ENCODE assay signal across 14 cellular contexts in the genomic region with DNA sequence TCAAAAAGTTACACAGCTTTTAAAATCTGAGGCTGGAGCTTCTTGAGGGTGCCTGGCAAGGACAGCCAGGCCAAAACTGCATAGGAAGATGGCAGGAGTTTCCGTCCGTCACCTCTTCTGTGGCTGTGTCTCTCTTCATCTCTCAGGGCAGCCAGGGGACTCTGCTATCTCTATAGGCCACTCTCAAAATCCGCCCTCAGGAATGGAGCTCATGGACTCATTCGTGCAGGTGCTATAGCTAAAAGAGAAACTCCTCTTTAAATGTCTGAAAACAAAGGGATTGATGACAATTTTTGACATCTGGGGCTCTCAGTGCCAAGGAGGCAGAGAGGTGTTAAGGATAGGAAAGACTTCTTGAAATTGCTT. TPM values are rescaled to one million over a fixed set of nuclear protein-coding genes. Genes with fewer than 3 reads are reported as not detected.
A peak's percentile ranks its signal among the peaks of the same experiment; 100 is the strongest.
DNase-seq lines count a peak whose midpoint lies in the region; ATAC-seq and TF ChIP-seq lines count a peak whose summit lies in the region.
"Had no signal": no experiment of that assay in that cellular context is flagged by ENCODE, and none has a peak within 500 bp of the region (broad histone marks: within the 10 kb centered on the region; RNA-seq: fewer than 3 reads in every experiment).

No MANE protein-coding gene starts in this region.

- peaks cover 3 to 6% of the 10 kb centered on the region in 2 donors for H3K9me3 Mint-ChIP-seq in activated T-cell treated with anti-CD3 and anti-CD28 coated beads, Interleukin-2, amount 50 U/mL, for 72 hours
- H3K9me3 Mint-ChIP-seq in stimulated activated naive CD8-positive, alpha-beta T cell treated with anti-CD3 and anti-CD28 coated beads, Interleukin-15, amount 100 ng/mL, for 72 hours: peaks cover 4 to 9% of the 10 kb centered on the region in 2 donors

- peaks cover 9 to 17% of the 10 kb centered on the region in 2 donors for H3K36me3 Mint-ChIP-seq in activated T-cell treated with anti-CD3 and anti-CD28 coated beads, Interleukin-2, amount 50 U/mL, for 72 hours (ENCODE audit: insufficient read depth in 2 of 2)

- peak overlapping the region; percentile 60 to 86 for H3K4me3 Mint-ChIP-seq in activated T-cell treated with anti-CD3 and anti-CD28 coated beads, Interleukin-2, amount 50 U/mL, for 72 hours
- peak overlapping the region; percentile 1 to 50 for H3K4me3 Mint-ChIP-seq in stimulated activated naive CD8-positive, alpha-beta T cell treated with anti-CD3 and anti-CD28 coated beads, Interleukin-15, amount 100 ng/mL, for 72 hours
- H3K4me3 Mint-ChIP-seq: WTC11 had no signal

- peaks cover 29% of the 10 kb centered on the region for H3K4me1 Mint-ChIP-seq in activated T-cell treated with anti-CD3 and anti-CD28 coated beads, Interleukin-2, amount 50 U/mL, for 72 hours (ENCODE audit: low read depth)
- H3K4me1 Mint-ChIP-seq in stimulated activated naive CD8-positive, alpha-beta T cell treated with anti-CD3 and anti-CD28 coated beads, Interleukin-15, amount 100 ng/mL, for 72 hours: peaks cover 26% of the 10 kb centered on the region

- H3K27me3 Mint-ChIP-seq in activated T-cell treated with anti-CD3 and anti-CD28 coated beads, Interleukin-2, amount 50 U/mL, for 72 hours (ENCODE audit: low read depth): no peaks in the 10 kb centered on the region
- H3K27me3 Mint-ChIP-seq in stimulated activated naive CD8-positive, alpha-beta T cell treated with anti-CD3 and anti-CD28 coated beads, Interleukin-15, amount 100 ng/mL, for 72 hours: peaks cover 8% of the 10 kb centered on the region

- DNase-seq in activated T-cell treated with anti-CD3 and anti-CD28 coated beads, Interleukin-2, amount 50 U/mL, for 72 hours: no peak
- no peak for DNase-seq in activated T-cell treated with anti-CD3 and anti-CD28 coated beads, Interleukin-2, amount 50 U/mL, for 1 hour
- DNase-seq in epithelial cell of prostate (ENCODE audit: low read depth, low spot score) (no peak), NCI-H774 (lab: John Stamatoyannopoulos, UW) (no peak)
- DNase-seq in stimulated activated naive CD8-positive, alpha-beta T cell treated with anti-CD3 and anti-CD28 coated beads, Interleukin-15, amount 100 ng/mL, for 72 hours: no peak
- DNase-seq: effector CD4-positive, alpha-beta T cell; Karpas-422; NCI-H1694; spleen had no signal

- H3K27ac ChIP-seq in VCaP (peak overlapping the region; percentile 82), epithelial cell of prostate (peak overlapping the region; percentile 94)
- H3K27ac ChIP-seq: spleen had no signal

- peak in 1 of 2 donors; percentile 3 for ATAC-seq in activated T-cell treated with anti-CD3 and anti-CD28 coated beads, Interleukin-2, amount 50 U/mL, for 72 hours (replicated peaks in 1 of 2)
- ATAC-seq in stimulated activated naive CD8-positive, alpha-beta T cell treated with anti-CD3 and anti-CD28 coated beads, Interleukin-15, amount 100 ng/mL, for 72 hours: no peak
- ATAC-seq in HG03045 (IDR thresholded peaks at IDR 0.05; ENCODE audit: unreplicated experiment): no peak
- no peak for ATAC-seq in GM18870 (IDR thresholded peaks at IDR 0.05; ENCODE audit: unreplicated experiment)

- no peak for TF ChIP-seq CTCF in VCaP (conservative IDR thresholded peaks at IDR 0.05)

- peak overlapping the region; percentile 99 for H3K27ac Mint-ChIP-seq in activated T-cell treated with anti-CD3 and anti-CD28 coated beads, Interleukin-2, amount 50 U/mL, for 72 hours
- peak overlapping the region; percentile 92 to 93 for H3K27ac Mint-ChIP-seq in stimulated activated naive CD8-positive, alpha-beta T cell treated with anti-CD3 and anti-CD28 coated beads, Interleukin-15, amount 100 ng/mL, for 72 hours
- H3K27ac Mint-ChIP-seq: WTC11 had no signal

RNA-seq across cellular contexts. Expression of a gene that starts 27.2 kb away (rescaled TPM):
- not detected for total RNA-seq in activated T-cell treated with anti-CD3 and anti-CD28 coated beads, Interleukin-2, amount 50 U/mL, for 72 hours
- total RNA-seq: fibroblast of villous mesenchyme, spleen, WTC11 had no signal

RNA-seq across cellular contexts. Expression of a gene that starts 45.8 kb away (rescaled TPM):
- 10 to 100 TPM; 17.8 to 20.3 TPM for total RNA-seq in activated T-cell treated with anti-CD3 and anti-CD28 coated beads, Interleukin-2, amount 50 U/mL, for 72 hours
